In the genomic region with DNA sequence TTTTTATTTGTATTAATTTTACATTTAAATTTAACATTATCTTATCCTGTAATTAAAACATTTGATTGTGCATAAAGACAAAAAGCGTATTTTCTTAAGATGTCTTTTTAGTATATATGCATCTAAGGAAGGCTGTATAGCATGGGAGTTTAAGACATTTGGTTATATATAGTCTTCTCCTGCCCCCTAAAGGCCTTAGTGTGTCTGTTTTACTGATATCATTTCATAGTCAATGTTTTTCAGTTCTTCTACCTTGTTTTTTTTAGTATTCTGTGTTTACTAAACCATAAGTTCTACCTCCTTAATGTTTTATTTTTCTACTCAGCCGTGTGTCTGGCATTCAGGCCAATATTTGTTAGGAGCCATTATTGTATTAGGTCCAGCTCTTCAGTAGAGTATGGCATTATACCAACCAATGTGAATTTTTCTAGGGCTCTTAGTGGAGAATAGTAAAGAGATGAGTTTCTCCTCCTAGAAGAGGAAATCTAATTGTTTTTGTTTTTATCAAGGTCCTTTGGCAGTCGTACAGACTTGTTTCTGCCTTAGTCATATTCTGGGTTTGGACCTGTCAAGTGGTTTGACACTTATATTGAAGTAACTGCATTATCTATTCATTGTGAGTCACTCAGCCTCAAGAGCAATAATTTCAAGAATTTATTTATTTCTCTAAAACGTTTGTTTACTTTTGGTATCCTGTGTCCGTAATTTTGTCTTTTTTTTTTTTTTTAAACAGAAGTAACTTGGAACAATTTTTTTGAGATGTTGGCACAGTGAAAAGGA, we compare ENCODE assay signal across 8 cellular contexts.
DNase-seq lines count a peak whose midpoint lies in the region; ATAC-seq, FAIRE-seq and TF ChIP-seq lines count a peak whose summit lies in the region.

No MANE protein-coding gene starts in this region.

- POLR2A ChIA-PET in OCI-LY7 (lab: Charles Lee) = no interaction called here

- H3K27me3 Mint-ChIP-seq in osteocyte (ENCODE audit: unreplicated experiment) = no peaks in the 10 kb centered on the region

- no peaks in the 10 kb centered on the region for H4K20me1 ChIP-seq in OCI-LY7 (ENCODE audit: insufficient read depth, low read length)

- H3K36me3 Mint-ChIP-seq in osteocyte (ENCODE audit: unreplicated experiment) = no peaks in the 10 kb centered on the region

- no peaks in the 10 kb centered on the region for H3K9me2 ChIP-seq in OCI-LY7 (ENCODE audit: insufficient read depth, low read length)

- H3K79me2 ChIP-seq in OCI-LY7 (ENCODE audit: insufficient read depth, low read depth, low read length) = no peaks in the 10 kb centered on the region

- H3K4me1 Mint-ChIP-seq in osteocyte (ENCODE audit: unreplicated experiment) = peaks cover 16% of the 10 kb centered on the region

- no peak overlapping the region for H3K4me3 ChIP-seq in OCI-LY7 (ENCODE audit: low read depth, low read length, poor library complexity, severe bottlenecking)

- H3K36me3 ChIP-seq in OCI-LY7 (ENCODE audit: insufficient read depth, low read length) = peaks cover 41% of the 10 kb centered on the region; the same call in 1 of the 2 replicates

- H2AFZ ChIP-seq in OCI-LY7 (ENCODE audit: low read length) = no peak overlapping the region

- TF ChIP-seq POLR2A in erythroblast (IDR thresholded peaks at IDR 0.05; ENCODE audit: low read length) = no peak

- no TSS peak for BruUV-seq in OCI-LY7 (replicated peaks; lab: Mats Ljungman, UMichigan)

- ATAC-seq in HG03432 (IDR thresholded peaks at IDR 0.05; ENCODE audit: unreplicated experiment) = peak; percentile 76

- H3K27ac Mint-ChIP-seq in osteocyte (ENCODE audit: unreplicated experiment) = peak overlapping the region; percentile 23

- FAIRE-seq in GM18507 (lab: Jason Lieb, UNC) = peak; percentile 71

- intact Hi-C loops in OCI-LY7 (cut with micrococcal nuclease; ENCODE audit: unreplicated experiment) = no loop called here

- H3K9me3 ChIP-seq in OCI-LY7 (ENCODE audit: low read length) = no peaks in the 10 kb centered on the region

- peak; percentile 38 for TF ChIP-seq CTCF in AG09319 (IDR thresholded peaks at IDR 0.05; ENCODE audit: low read depth, low read length)
- TF ChIP-seq CTCF in OCI-LY7 (conservative IDR thresholded peaks at IDR 0.05; ENCODE audit: low read length) = peak; percentile 71
- TF ChIP-seq CTCF in osteocyte (IDR thresholded peaks at IDR 0.05) = peak; percentile 68

- H3K9me3 Mint-ChIP-seq in osteocyte (ENCODE audit: unreplicated experiment) = no peaks in the 10 kb centered on the region

- DNase-seq in AG09319 (ENCODE audit: extremely low read depth, low read depth) = peak; percentile 67
- DNase-seq in GM18507 (ENCODE audit: extremely low spot score, insufficient read length, low read depth) = no peak
- DNase-seq in OCI-LY7 (ENCODE audit: low spot score) = peak; percentile 35
- peak; percentile 57 to 70 for DNase-seq in erythroblast (lab: John Stamatoyannopoulos, UW)
- DNase-seq in osteocyte (ENCODE audit: extremely low spot score, unreplicated experiment) = no peak
- DNase-seq in cortex of kidney (lab: John Stamatoyannopoulos, UW) = no peak
- DNase-seq in epidermal melanocyte (ENCODE audit: insufficient read length, low spot score) = no peak

- H3K27ac ChIP-seq in OCI-LY7 (ENCODE audit: low read depth, low read length, poor library complexity, severe bottlenecking) = no peak overlapping the region

- no peak overlapping the region for H3K4me3 Mint-ChIP-seq in osteocyte (ENCODE audit: unreplicated experiment)

- no peaks in the 10 kb centered on the region for H3K4me1 ChIP-seq in OCI-LY7 (ENCODE audit: insufficient read depth, low read length, poor library complexity, severe bottlenecking)

- CTCF ChIA-PET in OCI-LY7 (lab: Charles Lee; ENCODE audit: unreplicated experiment) = no interaction called here

- no peak overlapping the region for H3K4me2 ChIP-seq in OCI-LY7 (ENCODE audit: low read length)

Comparison
In these comparisons a context has a peak if more than half of its experiments do, and no peak if none do; other contexts are left out.
1. DNase-seq: peak in AG09319 (single experiment), OCI-LY7 (single experiment) and erythroblast (2 of 2); none in GM18507 (single experiment), osteocyte (single experiment), cortex of kidney (single experiment) and epidermal melanocyte (single experiment).
2. Peak in every context shown above with its lines, with median percentiles within 50 percentile points of each other: CTCF ChIP-seq.